ENCODE assay signal across 19 cellular contexts in genomic region chr4:15598644-15599043, GRCh38. TPM values are rescaled to one million over a fixed set of nuclear protein-coding genes. Genes with fewer than 3 reads are reported as not detected.
DNase-seq lines count a peak whose midpoint lies in the region; ATAC-seq and TF ChIP-seq lines count a peak whose summit lies in the region.
"Had no signal": no experiment of that assay in that cellular context is flagged by ENCODE, and none has a peak within 500 bp of the region (broad histone marks: within the 10 kb centered on the region; RNA-seq: fewer than 3 reads in every experiment).

No MANE protein-coding gene starts in this region.

- DNase-seq in EH (ENCODE audit: low read depth) (peak; percentile 47), NCI-H226 (peak; percentile 16), fibroblast of lung (ENCODE audit: low read depth in 2 of 2) (peak; percentile 49 to 68), non-pigmented ciliary epithelial cell (ENCODE audit: low read depth) (peak; percentile 50), DMS 273 treated with DMSO at 0.1 percent for 48 hours (lab: John Stamatoyannopoulos, UW) (no peak), substantia nigra (lab: John Stamatoyannopoulos, UW) (no peak), D341Med (ENCODE audit: low spot score) (no peak)
- DNase-seq: AML-193, DMS153, GOT3, NCI-H1092, NCI-H1694, NCI-H2107, NCI-H2227 treated with DMSO at 0.1 percent for 48 hours, NCI-H524 treated with DMSO at 0.1 percent for 48 hours had no signal

- no peak for ATAC-seq in GM21737 (IDR thresholded peaks at IDR 0.05; ENCODE audit: unreplicated experiment)
- ATAC-seq: A549, HepG2 had no signal

- H3K4me2 ChIP-seq in fibroblast of lung (ENCODE audit: extremely low read depth, insufficient read depth, low read length) = no peak overlapping the region
- H3K4me2 ChIP-seq: A549, KMS-11 had no signal

- H4K20me1 ChIP-seq in fibroblast of lung (ENCODE audit: control insufficient read depth, extremely low read depth, insufficient read depth, low read length) = no peaks in the 10 kb centered on the region

- H3K27ac ChIP-seq in fibroblast of lung (ENCODE audit: insufficient read depth, low read length) (no peak overlapping the region), substantia nigra (ENCODE audit: low read depth, low read length, poor library complexity, severe bottlenecking) (no peak overlapping the region)
- H3K27ac ChIP-seq: A549, KMS-11 had no signal

- H3K79me2 ChIP-seq in fibroblast of lung (ENCODE audit: control insufficient read depth, insufficient read depth, low read length) = no peaks in the 10 kb centered on the region

- no peak overlapping the region for H3K4me3 ChIP-seq in fibroblast of lung (replicated peaks in 1 of 4; ENCODE audit: control extremely low read depth in 1 of 4, insufficient read depth in 1 of 4, low read depth in 3 of 4, low read length in 4 of 4)
- H3K4me3 ChIP-seq: A549 had no signal

- no peaks in the 10 kb centered on the region for H3K27me3 ChIP-seq in fibroblast of lung (ENCODE audit: control insufficient read depth, insufficient read depth, low read length)

- no peak overlapping the region for H2AFZ ChIP-seq in fibroblast of lung (ENCODE audit: low read length)

- no peaks in the 10 kb centered on the region for H3K4me1 ChIP-seq in fibroblast of lung (ENCODE audit: control insufficient read depth, extremely low read depth, insufficient read depth, low read length)
- H3K4me1 ChIP-seq: A549 had no signal

- no peak overlapping the region for H3K9ac ChIP-seq in fibroblast of lung (ENCODE audit: insufficient read depth, low read length)
- H3K9ac ChIP-seq: KMS-11 had no signal

- no peak for TF ChIP-seq CTCF in fibroblast of lung (conservative IDR thresholded peaks at IDR 0.05 in 1 of 2, IDR thresholded peaks at IDR 0.05 in 1 of 2; ENCODE audit: low read depth in 1 of 2, low read length in 2 of 2)

- peaks cover 3% of the 10 kb centered on the region for H3K36me3 ChIP-seq in fibroblast of lung (ENCODE audit: control insufficient read depth, insufficient read depth, low read length)

- H3K9me3 ChIP-seq in fibroblast of lung (ENCODE audit: control insufficient read depth, insufficient read depth, low read depth, low read length) = no peaks in the 10 kb centered on the region
- H3K9me3 ChIP-seq: A549 had no signal

RNA-seq across cellular contexts. Expression of gene FBXL5, which starts 56.5 kb away (rescaled TPM):
- total RNA-seq in fibroblast of lung = 120 and 131 TPM in 2 replicates
- polyA plus RNA-seq in fibroblast of lung = 52.9 and 53.0 TPM in 2 replicates
- polyA plus RNA-seq in fibroblast of lung (2012) = 30.8 and 35.4 TPM in 2 replicates
- polyA minus RNA-seq in fibroblast of lung (ENCODE audit: low replicate concordance) = 26.5 and 29.9 TPM in 2 replicates

Comparison
In these comparisons a context has a peak if more than half of its experiments do, and no peak if none do; other contexts are left out.
1. DNase-seq: peak in EH (single experiment), NCI-H226 (single experiment), fibroblast of lung (2 of 2) and non-pigmented ciliary epithelial cell (single experiment); none in DMS 273 treated with DMSO at 0.1 percent for 48 hours (single experiment), substantia nigra (0 of 49) and D341Med (single experiment).